Comparison of ENCODE assay signal across 8 cellular contexts in genomic region chr2:206693399-206694137, GRCh38. TPM values are rescaled to one million over a fixed set of nuclear protein-coding genes. Genes with fewer than 3 reads are reported as not detected.
DNase-seq lines count a peak whose midpoint lies in the region; ATAC-seq and TF ChIP-seq lines count a peak whose summit lies in the region.

No MANE protein-coding gene starts in this region.

- H3K9me3 ChIP-seq in esophagus squamous epithelium, result no peaks in the 10 kb centered on the region

- H3K27me3 ChIP-seq in esophagus squamous epithelium, result no peaks in the 10 kb centered on the region

- no peaks in the 10 kb centered on the region for H3K4me1 ChIP-seq in esophagus squamous epithelium

- H3K9me3 Mint-ChIP-seq in activated T-cell treated with anti-CD3 and anti-CD28 coated beads, Interleukin-2, amount 50 U/mL, for 24 hours, result no peaks in the 10 kb centered on the region
- H3K9me3 Mint-ChIP-seq in nephron, result no peaks in the 10 kb centered on the region

- WGBS in esophagus squamous epithelium, 2 donors, result 23 to 37% methylated on average over 5 of the region's 5 CpGs

- H3K36me3 ChIP-seq in esophagus squamous epithelium, result no peaks in the 10 kb centered on the region

- H3K4me1 Mint-ChIP-seq in activated T-cell treated with anti-CD3 and anti-CD28 coated beads, Interleukin-2, amount 50 U/mL, for 24 hours (ENCODE audit: low read depth), result peaks cover 5% of the 10 kb centered on the region
- H3K4me1 Mint-ChIP-seq in nephron, result no peaks in the 10 kb centered on the region

- DNase-seq in activated T-cell treated with anti-CD3 and anti-CD28 coated beads for 4 hours (peak; percentile 29), HCEC 1CT (peak; percentile 47), NCI-H187 treated with DMSO at 0.1 percent for 48 hours (lab: John Stamatoyannopoulos, UW) (peak; percentile 0), T1000 (lab: John Stamatoyannopoulos, UW) (peak; percentile 16), esophagus squamous epithelium (lab: John Stamatoyannopoulos, UW) (no peak)
- DNase-seq in activated T-cell treated with anti-CD3 and anti-CD28 coated beads, Interleukin-2, amount 50 U/mL, for 24 hours, result no peak

- no peak overlapping the region for H3K27ac ChIP-seq in esophagus squamous epithelium

- no peak overlapping the region for H3K4me3 Mint-ChIP-seq in activated T-cell treated with anti-CD3 and anti-CD28 coated beads, Interleukin-2, amount 50 U/mL, for 24 hours
- H3K4me3 Mint-ChIP-seq in nephron, result no peak overlapping the region

- no peak for TF ChIP-seq POLR2A in esophagus squamous epithelium (IDR thresholded peaks at IDR 0.05)

- no peak overlapping the region for H3K27ac Mint-ChIP-seq in activated T-cell treated with anti-CD3 and anti-CD28 coated beads, Interleukin-2, amount 50 U/mL, for 24 hours
- no peak overlapping the region for H3K27ac Mint-ChIP-seq in nephron

- peak; percentile 48 to 72 (median 57) for TF ChIP-seq CTCF in esophagus squamous epithelium (IDR thresholded peaks at IDR 0.05)
- TF ChIP-seq CTCF in nephron (IDR thresholded peaks at IDR 0.05; ENCODE audit: unreplicated experiment in 3 of 3), result peak; percentile 62 to 68 (median 64)

- no peak overlapping the region for H3K4me3 ChIP-seq in esophagus squamous epithelium

- peaks cover 2% of the 10 kb centered on the region for H3K27me3 Mint-ChIP-seq in activated T-cell treated with anti-CD3 and anti-CD28 coated beads, Interleukin-2, amount 50 U/mL, for 24 hours
- H3K27me3 Mint-ChIP-seq in nephron (ENCODE audit: low read depth), result peaks cover 11% of the 10 kb centered on the region

- H3K36me3 Mint-ChIP-seq in activated T-cell treated with anti-CD3 and anti-CD28 coated beads, Interleukin-2, amount 50 U/mL, for 24 hours (ENCODE audit: low read depth), result no peaks in the 10 kb centered on the region
- H3K36me3 Mint-ChIP-seq in nephron (ENCODE audit: low read depth), result no peaks in the 10 kb centered on the region

- ATAC-seq in HG03196 (IDR thresholded peaks at IDR 0.05; ENCODE audit: unreplicated experiment), result no peak

- intact Hi-C loops in esophagus squamous epithelium (cut with DNase I), result loop anchor here (5.0 to 10.0 kb wide), 2 partner anchors 91 to 784 kb away; no protein-coding TSS in a partner anchor

RNA-seq across cellular contexts. Expression of gene DYTN, which starts 24.6 kb away (rescaled TPM):
- not detected for total RNA-seq in esophagus squamous epithelium

RNA-seq across cellular contexts. Expression of gene FAM237A, which starts 51.3 kb away (rescaled TPM):
- total RNA-seq in esophagus squamous epithelium, result not detected

Comparison
In these comparisons a context has a peak if more than half of its experiments do, and no peak if none do; other contexts are left out.
1. DNase-seq: peak in activated T-cell treated with anti-CD3 and anti-CD28 coated beads for 4 hours (single experiment), HCEC 1CT (single experiment), NCI-H187 treated with DMSO at 0.1 percent for 48 hours (single experiment) and T1000 (single experiment); none in activated T-cell treated with anti-CD3 and anti-CD28 coated beads, Interleukin-2, amount 50 U/mL, for 24 hours (single experiment) and esophagus squamous epithelium (single experiment).